8 cellular contexts compared by ENCODE assay signal in genomic region chr15:74725241-74725774, GRCh38. TPM values are rescaled to one million over a fixed set of nuclear protein-coding genes. Genes with fewer than 3 reads are reported as not detected.
DNase-seq lines count a peak whose midpoint lies in the region; ATAC-seq and TF ChIP-seq lines count a peak whose summit lies in the region.

CYP1A1 (minus strand) TSS chr15:74725528; CDS start chr15:74723097, 2,431 bp downstream.

- ATAC-seq in left lobe of liver, result peak; percentile 69

- H3K27me3 ChIP-seq in brain microvascular endothelial cell (replicated peaks), result peaks cover 6% of the 10 kb centered on the region

- H3K27ac ChIP-seq in SK-N-MC (no peak within 1 kb of the TSS), brain microvascular endothelial cell (no peak within 1 kb of the TSS)

- H3K9me3 ChIP-seq in SK-N-MC (ENCODE audit: low read depth, low read length), result no peaks in the 10 kb centered on the region

- TF ChIP-seq CTCF in brain microvascular endothelial cell (IDR thresholded peaks at IDR 0.05; ENCODE audit: low read depth, low read length, missing control alignments), result no peak

- H3K4me3 ChIP-seq in SK-N-MC (peak within 1 kb of the TSS; percentile 74), brain microvascular endothelial cell (ENCODE audit: low read depth, low read length) (peak within 1 kb of the TSS; percentile 47)

- in situ Hi-C loops in brain microvascular endothelial cell (cut with HindIII; ENCODE audit: low pct_ligation_motif_present, low sequenced_read_pairs), result no loop called here

- H3K9ac ChIP-seq in SK-N-MC (ENCODE audit: insufficient read length), result no peak within 1 kb of the TSS

- DNase-seq in NCI-H2029 (lab: John Stamatoyannopoulos, UW) (peak; percentile 5), NCI-H2029 treated with DMSO at 0.1 percent for 48 hours (lab: John Stamatoyannopoulos, UW) (no peak), SK-N-MC (ENCODE audit: low read depth, low spot score) (no peak), brain microvascular endothelial cell (no peak), left lobe of liver (ENCODE audit: low spot score) (peak; percentile 70), kidney tubule cell (ENCODE audit: low spot score) (no peak), superior temporal gyrus (ENCODE audit: extremely low spot score) (no peak)
- peak; percentile 43 for DNase-seq in stimulated activated CD4-positive, alpha-beta T cell treated with anti-CD3 and anti-CD28 coated beads, Interleukin-4, amount 100 ng/mL, for 24 hours

- no peaks in the 10 kb centered on the region for H3K36me3 ChIP-seq in SK-N-MC (ENCODE audit: insufficient read depth, low read length)
- H3K36me3 ChIP-seq in brain microvascular endothelial cell (replicated peaks), result no peaks in the 10 kb centered on the region

RNA-seq across cellular contexts. Expression of gene CYP1A1, which starts in this region (rescaled TPM):
- 1.6 TPM for total RNA-seq in left lobe of liver

Comparison
In these comparisons a context has a peak if more than half of its experiments do, and no peak if none do; other contexts are left out.
1. DNase-seq: peak in NCI-H2029 (single experiment), left lobe of liver (single experiment) and stimulated activated CD4-positive, alpha-beta T cell treated with anti-CD3 and anti-CD28 coated beads, Interleukin-4, amount 100 ng/mL, for 24 hours (single experiment); none in NCI-H2029 treated with DMSO at 0.1 percent for 48 hours (single experiment), SK-N-MC (single experiment), brain microvascular endothelial cell (single experiment), kidney tubule cell (single experiment) and superior temporal gyrus (single experiment).